Comparison of ENCODE assay signal across 8 cellular contexts in genomic region chr15:40105517-40106202, GRCh38. TPM values are rescaled to one million over a fixed set of nuclear protein-coding genes. Genes with fewer than 3 reads are reported as not detected.
DNase-seq lines count a peak whose midpoint lies in the region; ATAC-seq and TF ChIP-seq lines count a peak whose summit lies in the region.

No MANE protein-coding gene starts in this region.

- CTCF ChIA-PET in OCI-LY7 (lab: Charles Lee; ENCODE audit: unreplicated experiment) = interaction anchor here (0.6 to 3.8 kb wide), 14 partner anchors 9 to 1389 kb away, joined by 3 to 81 read pairs (median 4); partner anchors contain the start of gene SRP14

- H3K4me3 ChIP-seq in OCI-LY7 (ENCODE audit: low read depth, low read length, poor library complexity, severe bottlenecking) (peak overlapping the region; percentile 52), duodenal mucosa (ENCODE audit: low read depth in 1 of 2, low read length in 2 of 2) (peak overlapping the region; percentile 29 to 78), MG63 (no peak overlapping the region)

- H3K27me3 ChIP-seq in duodenal mucosa (ENCODE audit: control insufficient read depth in 1 of 2, insufficient read depth in 2 of 2, low read length in 2 of 2) = no peaks in the 10 kb centered on the region
- no peaks in the 10 kb centered on the region for H3K27me3 ChIP-seq in MG63

- peak overlapping the region; percentile 88 for H3K4me2 ChIP-seq in OCI-LY7 (ENCODE audit: low read length)

- no peaks in the 10 kb centered on the region for H3K9me2 ChIP-seq in OCI-LY7 (ENCODE audit: insufficient read depth, low read length)

- H3K36me3 ChIP-seq in OCI-LY7 (ENCODE audit: insufficient read depth, low read length) (no peaks in the 10 kb centered on the region), duodenal mucosa (ENCODE audit: control insufficient read depth in 1 of 2, insufficient read depth in 2 of 2, low read length in 2 of 2) (no peaks in the 10 kb centered on the region), MG63 (no peaks in the 10 kb centered on the region)

- H3K9ac ChIP-seq in duodenal mucosa (ENCODE audit: low read depth in 1 of 2, low read length in 2 of 2) = peak overlapping the region; percentile 20 to 37

- ATAC-seq in GM18498 (IDR thresholded peaks at IDR 0.05; ENCODE audit: unreplicated experiment) = peak; percentile 24
- ATAC-seq in HG02763 (IDR thresholded peaks at IDR 0.05; ENCODE audit: unreplicated experiment) = no peak

- H2AFZ ChIP-seq in OCI-LY7 (ENCODE audit: low read length) = peak overlapping the region; percentile 83

- no peak for TF ChIP-seq CTCF in OCI-LY7 (conservative IDR thresholded peaks at IDR 0.05; ENCODE audit: low read length)

- POLR2A ChIA-PET in OCI-LY7 (lab: Charles Lee) = interaction anchor here (0.7 to 12.3 kb wide), 13 partner anchors 8 to 1452 kb away, joined by 3 to 146 read pairs (median 4); partner anchors contain the start of genes BMF and BUB1B

- no peaks in the 10 kb centered on the region for H3K9me3 ChIP-seq in OCI-LY7 (ENCODE audit: low read length)
- H3K9me3 ChIP-seq in duodenal mucosa (ENCODE audit: control insufficient read depth in 1 of 2, low read length in 2 of 2) = no peaks in the 10 kb centered on the region
- no peaks in the 10 kb centered on the region for H3K9me3 ChIP-seq in MG63

- intact Hi-C loops in OCI-LY7 (cut with micrococcal nuclease; ENCODE audit: unreplicated experiment) = loop anchor here (1.0 to 5.0 kb wide), 2 partner anchors 60 to 167 kb away; no protein-coding TSS in a partner anchor

- H3K27ac ChIP-seq in OCI-LY7 (ENCODE audit: low read depth, low read length, poor library complexity, severe bottlenecking) (peak overlapping the region; percentile 68), duodenal mucosa (ENCODE audit: low read depth, low read length) (no peak overlapping the region)

- peaks cover 74% of the 10 kb centered on the region for H3K4me1 ChIP-seq in OCI-LY7 (ENCODE audit: insufficient read depth, low read length, poor library complexity, severe bottlenecking)
- peaks cover 71 to 81% of the 10 kb centered on the region in 2 donors for H3K4me1 ChIP-seq in duodenal mucosa (ENCODE audit: control insufficient read depth in 1 of 2, insufficient read depth in 2 of 2, low read length in 2 of 2)

- no peaks in the 10 kb centered on the region for H3K79me2 ChIP-seq in OCI-LY7 (ENCODE audit: insufficient read depth, low read depth, low read length)

- no peak for DNase-seq in OCI-LY7 (ENCODE audit: low spot score)
- DNase-seq in stimulated activated CD4-positive, alpha-beta T cell treated with anti-CD3 and anti-CD28 coated beads, Interleukin-2, amount 100 ng/mL, for 4 hours (ENCODE audit: low read depth) = peak; percentile 59
- no peak for DNase-seq in activated gamma-delta T cell (lab: John Stamatoyannopoulos, UW)
- no peak for DNase-seq in cortex of kidney (lab: John Stamatoyannopoulos, UW)
- no peak for DNase-seq in MG63

- H4K20me1 ChIP-seq in OCI-LY7 (ENCODE audit: insufficient read depth, low read length) = no peaks in the 10 kb centered on the region

- BruUV-seq in OCI-LY7 (replicated peaks; lab: Mats Ljungman, UMichigan) = no TSS peak

RNA-seq across cellular contexts. Expression of gene BMF, which starts 3.0 kb away (rescaled TPM):
- total RNA-seq in OCI-LY7 (2014; rRNA removed; shearing (Covaris generic)) = 4.8 and 5.3 TPM in 2 replicates
- 11.1 and 11.3 TPM in 2 replicates for total RNA-seq in OCI-LY7 (2022)
- 0.20 TPM in 1 of 2 replicates, not detected in the other for total RNA-seq in MG63 (2014; rRNA removed; shearing (Covaris generic); ENCODE audit: low replicate concordance)

RNA-seq across cellular contexts. Expression of gene BUB1B, which starts 55.2 kb away (rescaled TPM):
- 192 and 215 TPM in 2 replicates for total RNA-seq in OCI-LY7 (2014; rRNA removed; shearing (Covaris generic))
- total RNA-seq in OCI-LY7 (2022) = 162 and 166 TPM in 2 replicates
- 49.2 and 55.0 TPM in 2 replicates for total RNA-seq in MG63 (2014; rRNA removed; shearing (Covaris generic); ENCODE audit: low replicate concordance)
